ENCODE assay signal across 7 cellular contexts in genomic region chr3:72708441-72708840, GRCh38.
"Had no signal": no experiment of that assay in that cellular context is flagged by ENCODE, and none has a peak within 500 bp of the region (broad histone marks: within the 10 kb centered on the region; RNA-seq: fewer than 3 reads in every experiment).

No MANE protein-coding gene starts in this region.

- H3K4me3 Mint-ChIP-seq: IgD-negative memory B cell had no signal

- H3K27ac ChIP-seq: HL-60, KMS-11 had no signal

- H3K4me1 Mint-ChIP-seq: IgD-negative memory B cell had no signal

- H3K4me2 ChIP-seq: KMS-11 had no signal

- H3K27me3 Mint-ChIP-seq: IgD-negative memory B cell had no signal

- DNase-seq: IMR-90, KBM-7, KG1 had no signal

- H3K9ac ChIP-seq: KMS-11 had no signal

- FAIRE-seq: HTR-8/SVneo had no signal
